Comparison of ENCODE assay signal across 24 cellular contexts in genomic region chr16:80536246-80536645, GRCh38. TPM values are rescaled to one million over a fixed set of nuclear protein-coding genes. Genes with fewer than 3 reads are reported as not detected.
"Had no signal": no experiment of that assay in that cellular context is flagged by ENCODE, and none has a peak within 500 bp of the region (broad histone marks: within the 10 kb centered on the region; RNA-seq: fewer than 3 reads in every experiment).

No MANE protein-coding gene starts in this region.

- H3K9me3 Mint-ChIP-seq: activated B cell treated with CpG ODN at 0.5 μM for 24 hours; activated naive CD4-positive, alpha-beta T cell treated with anti-CD3 and anti-CD28 coated beads, Interleukin-2, amount 10 ng/mL, durations not matched to agents 7 days and 5 days had no signal

- H3K36me3 Mint-ChIP-seq: brain had no signal

- H3K9me3 ChIP-seq: heart right ventricle, mucosa of descending colon, pancreas, psoas muscle, right atrium auricular region, thyroid gland, upper lobe of right lung had no signal

- H3K4me3 ChIP-seq: heart right ventricle, mucosa of descending colon, pancreas, psoas muscle, right atrium auricular region, thyroid gland, upper lobe of right lung had no signal

- DNase-seq: activated B cell treated with CpG ODN at 0.5 μM for 24 hours; activated effector memory CD4-positive, alpha-beta T cell treated with Interleukin-2 at 50 U/mL for 16 hours; activated naive CD4-positive, alpha-beta T cell treated with anti-CD3 and anti-CD28 coated beads, Interleukin-2, amount 10 ng/mL, durations not matched to agents 7 days and 5 days; activated T-cell treated with anti-CD3 and anti-CD28 coated beads, Interleukin-2, amount 50 U/mL, for 1 hour; aorta; heart right ventricle; islet precursor cell; left cardiac atrium; mucosa of descending colon; nephron progenitor cell; pancreas; psoas muscle; stimulated activated naive CD4-positive, alpha-beta T cell treated with Interleukin-2 at 50 U/mL for 16 hours; substantia nigra; T-helper 17 cell; thyroid gland; upper lobe of right lung had no signal

- H3K27me3 ChIP-seq: right atrium auricular region, thyroid gland had no signal

- H3K36me3 ChIP-seq: heart right ventricle, pancreas, right atrium auricular region, thyroid gland, upper lobe of right lung had no signal

- H3K27ac Mint-ChIP-seq: activated B cell treated with CpG ODN at 0.5 μM for 24 hours; activated naive CD4-positive, alpha-beta T cell treated with anti-CD3 and anti-CD28 coated beads, Interleukin-2, amount 10 ng/mL, durations not matched to agents 7 days and 5 days; brain; memory B cell; nephron progenitor cell; T-helper 17 cell had no signal

- H3K4me1 ChIP-seq: psoas muscle, upper lobe of right lung had no signal

- ATAC-seq: heart right ventricle, left cardiac atrium, mucosa of descending colon, pancreas, psoas muscle, T-helper 17 cell, upper lobe of right lung had no signal

- H3K4me3 Mint-ChIP-seq: activated B cell treated with CpG ODN at 0.5 μM for 24 hours; activated naive CD4-positive, alpha-beta T cell treated with anti-CD3 and anti-CD28 coated beads, Interleukin-2, amount 10 ng/mL, durations not matched to agents 7 days and 5 days; brain; memory B cell; nephron progenitor cell; T-helper 17 cell had no signal

- H3K27ac ChIP-seq: epithelial cell of prostate, heart right ventricle, pancreas, psoas muscle, right atrium auricular region, thyroid gland, upper lobe of right lung had no signal

RNA-seq across cellular contexts. Expression of gene DYNLRB2, which starts 4.5 kb away (rescaled TPM):
- total RNA-seq: aorta, cardiac septum, chondrocyte, left cardiac atrium, liver, mucosa of descending colon, psoas muscle, right atrium auricular region, T-helper 17 cell, upper lobe of right lung had no signal
